Comparison of ENCODE assay signal across 27 cellular contexts in the genomic region with DNA sequence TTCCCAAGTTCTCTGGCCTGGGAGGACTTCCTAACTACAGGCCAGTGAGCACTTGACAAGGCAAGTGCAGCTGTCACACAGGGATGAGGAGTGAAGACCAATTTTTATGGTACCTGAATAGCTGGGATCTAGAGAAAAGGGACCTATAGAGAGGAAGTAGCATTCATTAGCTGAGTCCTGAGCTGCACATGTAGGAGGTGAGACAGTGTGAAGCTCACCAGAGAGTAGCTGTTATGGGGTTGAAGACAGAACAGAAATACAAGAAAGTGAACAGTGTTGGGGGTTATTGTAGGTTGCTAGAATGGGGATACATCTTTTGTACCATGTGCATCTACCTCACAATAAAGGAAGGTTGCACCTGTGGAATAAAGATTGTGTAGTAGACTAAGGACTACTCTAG.
"Had no signal": no experiment of that assay in that cellular context is flagged by ENCODE, and none has a peak within 500 bp of the region (broad histone marks: within the 10 kb centered on the region; RNA-seq: fewer than 3 reads in every experiment).

No MANE protein-coding gene starts in this region.

- H3K9me3 Mint-ChIP-seq: stimulated activated effector memory CD8-positive, alpha-beta T cell treated with anti-CD3 and anti-CD28 coated beads, Interleukin-12 subunit alpha, Interleukin-12 subunit beta, amount 100 ng/mL, for 72 hours; type B pancreatic cell had no signal

- H3K27ac ChIP-seq: stomach, suprapubic skin, testis, thoracic aorta, thyroid gland, tibial artery, tibial nerve, transverse colon, upper lobe of left lung, upper lobe of right lung, uterus, vagina had no signal

- H3K27ac Mint-ChIP-seq: stimulated activated effector memory CD8-positive, alpha-beta T cell treated with anti-CD3 and anti-CD28 coated beads, Interleukin-12 subunit alpha, Interleukin-12 subunit beta, amount 100 ng/mL, for 72 hours; stimulated activated naive B cell treated with anti-CD40 and anti-IgM and Interleukin-4, amounts not matched to agents 10 μg/mL and 1 μg/mL and 100 μg/mL, for 72 hours; stimulated activated naive CD8-positive, alpha-beta T cell treated with anti-CD3 and anti-CD28 coated beads, Interleukin-15, amount 100 ng/mL, for 72 hours; stimulated activated naive CD8-positive, alpha-beta T cell treated with anti-CD3 and anti-CD28 coated beads, Interleukin-15, Interleukin-2, amounts not matched to agents 100 ng/mL and 50 ng/mL, for 24 hours; type B pancreatic cell had no signal

- H3K4me1 Mint-ChIP-seq: stimulated activated effector memory CD8-positive, alpha-beta T cell treated with anti-CD3 and anti-CD28 coated beads, Interleukin-12 subunit alpha, Interleukin-12 subunit beta, amount 100 ng/mL, for 72 hours; stimulated activated naive B cell treated with anti-CD40 and anti-IgM and Interleukin-4, amounts not matched to agents 10 μg/mL and 1 μg/mL and 100 μg/mL, for 72 hours; stimulated activated naive CD8-positive, alpha-beta T cell treated with anti-CD3 and anti-CD28 coated beads, Interleukin-15, amount 100 ng/mL, for 72 hours had no signal

- ATAC-seq: stimulated activated effector memory CD8-positive, alpha-beta T cell treated with anti-CD3 and anti-CD28 coated beads, Interleukin-12 subunit alpha, Interleukin-12 subunit beta, amount 100 ng/mL, for 72 hours; stimulated activated naive B cell treated with anti-CD40 and anti-IgM and Interleukin-4, amounts not matched to agents 10 μg/mL and 1 μg/mL and 100 μg/mL, for 72 hours; stimulated activated naive CD8-positive, alpha-beta T cell treated with anti-CD3 and anti-CD28 coated beads, Interleukin-15, amount 100 ng/mL, for 72 hours; stimulated activated naive CD8-positive, alpha-beta T cell treated with anti-CD3 and anti-CD28 coated beads, Interleukin-15, Interleukin-2, amounts not matched to agents 100 U/mL and 50 U/mL, for 24 hours; upper lobe of right lung had no signal

- H3K9me3 ChIP-seq: suprapubic skin, testis, thoracic aorta, thyroid gland, tibial artery, transverse colon, upper lobe of left lung, upper lobe of right lung, uterus, vagina had no signal

- H3K4me3 Mint-ChIP-seq: stimulated activated effector memory CD8-positive, alpha-beta T cell treated with anti-CD3 and anti-CD28 coated beads, Interleukin-12 subunit alpha, Interleukin-12 subunit beta, amount 100 ng/mL, for 72 hours; stimulated activated naive B cell treated with anti-CD40 and anti-IgM and Interleukin-4, amounts not matched to agents 10 μg/mL and 1 μg/mL and 100 μg/mL, for 72 hours; stimulated activated naive CD8-positive, alpha-beta T cell treated with anti-CD3 and anti-CD28 coated beads, Interleukin-15, amount 100 ng/mL, for 72 hours; stimulated activated naive CD8-positive, alpha-beta T cell treated with anti-CD3 and anti-CD28 coated beads, Interleukin-15, Interleukin-2, amounts not matched to agents 100 ng/mL and 50 ng/mL, for 24 hours; type B pancreatic cell had no signal

- DNase-seq: stimulated activated CD4-positive, alpha-beta T cell treated with anti-CD3 and anti-CD28 coated beads, Interleukin-2, amount 100 ng/mL, for 48 hours; stimulated activated CD4-positive, alpha-beta T cell treated with anti-CD3 and anti-CD28 coated beads, Interleukin-4, amount 100 ng/mL, for 1 hour; stimulated activated CD4-positive, alpha-beta T cell treated with anti-CD3 and anti-CD28 coated beads, Interleukin-4, amount 100 ng/mL, for 24 hours; stimulated activated CD4-positive, alpha-beta T cell treated with anti-CD3 and anti-CD28 coated beads, Interleukin-4, amount 100 ng/mL, for 4 hours; stimulated activated CD8-positive, alpha-beta memory T cell treated with anti-CD3 and anti-CD28 coated beads, Interleukin-4, amount 100 ng/mL, for 48 hours; stimulated activated naive B cell treated with anti-CD40 and anti-IgM and Interleukin-4, amounts not matched to agents 10 μg/mL and 1 μg/mL and 100 μg/mL, for 72 hours; stimulated activated naive CD4-positive, alpha-beta T cell; stimulated activated naive CD4-positive, alpha-beta T cell treated with Interleukin-2 at 50 U/mL for 16 hours; stimulated activated naive CD8-positive, alpha-beta T cell treated with anti-CD3 and anti-CD28 coated beads, Interleukin-15, amount 100 ng/mL, for 72 hours; stimulated activated naive CD8-positive, alpha-beta T cell treated with anti-CD3 and anti-CD28 coated beads, Interleukin-15, Interleukin-2, amounts not matched to agents 100 U/mL and 50 U/mL, for 24 hours; stomach; substantia nigra; testis; thyroid gland; tibial artery; transverse colon; trophoblast cell; upper lobe of left lung; upper lobe of right lung; uterus had no signal

- H3K4me3 ChIP-seq: stomach, suprapubic skin, testis, thoracic aorta, thyroid gland, tibial artery, tibial nerve, transverse colon, upper lobe of left lung, upper lobe of right lung, uterus, vagina had no signal

- H3K36me3 Mint-ChIP-seq: stimulated activated effector memory CD8-positive, alpha-beta T cell treated with anti-CD3 and anti-CD28 coated beads, Interleukin-12 subunit alpha, Interleukin-12 subunit beta, amount 100 ng/mL, for 72 hours; stimulated activated naive B cell treated with anti-CD40 and anti-IgM and Interleukin-4, amounts not matched to agents 10 μg/mL and 1 μg/mL and 100 μg/mL, for 72 hours; type B pancreatic cell had no signal

- H3K27me3 ChIP-seq: stomach, suprapubic skin, testis, thyroid gland, tibial artery, tibial nerve, transverse colon, upper lobe of left lung, upper lobe of right lung, uterus, vagina had no signal

- H3K4me1 ChIP-seq: stomach, suprapubic skin, testis, thyroid gland, tibial artery, tibial nerve, transverse colon, upper lobe of left lung, upper lobe of right lung, uterus, vagina had no signal

- H3K27me3 Mint-ChIP-seq: stimulated activated naive CD8-positive, alpha-beta T cell treated with anti-CD3 and anti-CD28 coated beads, Interleukin-15, amount 100 ng/mL, for 72 hours; stimulated activated naive CD8-positive, alpha-beta T cell treated with anti-CD3 and anti-CD28 coated beads, Interleukin-15, Interleukin-2, amounts not matched to agents 100 ng/mL and 50 ng/mL, for 24 hours; type B pancreatic cell had no signal

- H3K36me3 ChIP-seq: stomach, suprapubic skin, thoracic aorta, thyroid gland, tibial artery, tibial nerve, transverse colon, upper lobe of left lung, upper lobe of right lung, uterus, vagina had no signal
